18 cellular contexts compared by ENCODE assay signal in the genomic region with DNA sequence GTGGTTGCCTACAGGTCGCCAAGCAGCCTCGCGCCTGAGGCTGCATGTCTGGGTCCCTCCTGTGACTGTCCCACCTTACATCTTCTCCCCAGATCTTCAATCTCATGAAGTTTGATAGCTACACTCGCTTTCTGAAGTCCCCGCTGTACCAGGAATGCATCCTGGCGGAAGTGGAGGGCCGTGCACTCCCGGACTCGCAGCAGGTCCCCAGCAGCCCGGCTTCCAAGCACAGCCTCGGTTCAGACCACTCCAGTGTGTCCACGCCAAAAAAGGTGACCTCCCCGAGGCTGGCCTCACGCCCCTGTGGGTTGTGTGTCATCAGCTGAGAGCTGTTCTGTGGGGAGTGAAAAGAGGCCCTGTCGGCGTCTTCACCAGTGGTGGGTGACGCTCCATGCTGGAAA. TPM values are rescaled to one million over a fixed set of nuclear protein-coding genes. Genes with fewer than 3 reads are reported as not detected.
DNase-seq lines count a peak whose midpoint lies in the region; FAIRE-seq and TF ChIP-seq lines count a peak whose summit lies in the region.
"Had no signal": no experiment of that assay in that cellular context is flagged by ENCODE, and none has a peak within 500 bp of the region (broad histone marks: within the 10 kb centered on the region; RNA-seq: fewer than 3 reads in every experiment).

No MANE protein-coding gene starts in this region.

- WGBS in suprapubic skin: 96% methylated on average over 17 of the region's 17 CpGs
- 95% methylated on average over 17 of the region's 17 CpGs for WGBS in mesenchymal stem cell

- TF ChIP-seq CTCF in WERI-Rb-1 (IDR thresholded peaks at IDR 0.05; ENCODE audit: low read depth, low read length) (no peak), kidney (IDR thresholded peaks at IDR 0.05; ENCODE audit: borderline replicate concordance, extremely low read depth, insufficient read depth) (no peak), suprapubic skin (IDR thresholded peaks at IDR 0.05) (no peak)

- no peak overlapping the region for H3K27ac ChIP-seq in WERI-Rb-1
- H3K27ac ChIP-seq in kidney (ENCODE audit: low read depth in 2 of 2, low read length in 2 of 2): no peak overlapping the region
- H3K27ac ChIP-seq in suprapubic skin: no peak overlapping the region
- no peak overlapping the region for H3K27ac ChIP-seq in mesenchymal stem cell (ENCODE audit: low read length, poor library complexity, severe bottlenecking)

- no peak overlapping the region for H4K8ac ChIP-seq in mesenchymal stem cell (ENCODE audit: low read length)

- H3K27ac Mint-ChIP-seq in activated naive CD4-positive, alpha-beta T cell treated with anti-CD3 and anti-CD28 coated beads, Interleukin-2, amount 10 ng/mL, durations not matched to agents 7 days and 5 days: no peak overlapping the region

- intact Hi-C loops in kidney (cut with DNase I): no loop called here

- CTCF ChIA-PET in activated naive CD4-positive, alpha-beta T cell treated with anti-CD3 and anti-CD28 coated beads, Interleukin-2, amount 10 ng/mL, durations not matched to agents 7 days and 5 days (lab: Charles Lee): no interaction called here

- no peak overlapping the region for H2BK15ac ChIP-seq in mesenchymal stem cell (ENCODE audit: low read depth, poor library complexity, severe bottlenecking)

- no peak overlapping the region for H2AFZ ChIP-seq in mesenchymal stem cell (ENCODE audit: low read depth, low read length)

- H3K9me3 ChIP-seq in WERI-Rb-1 (ENCODE audit: severe bottlenecking) (no peaks in the 10 kb centered on the region), kidney (ENCODE audit: control insufficient read depth in 1 of 2, low read length in 2 of 2) (no peaks in the 10 kb centered on the region), suprapubic skin (no peaks in the 10 kb centered on the region), mesenchymal stem cell (ENCODE audit: control insufficient read depth, low read length) (no peaks in the 10 kb centered on the region)

- no peaks in the 10 kb centered on the region for H3K27me3 ChIP-seq in WERI-Rb-1 (ENCODE audit: insufficient read depth, low read depth, severe bottlenecking)
- H3K27me3 ChIP-seq in suprapubic skin: no peaks in the 10 kb centered on the region
- H3K27me3 ChIP-seq in mesenchymal stem cell (ENCODE audit: control insufficient read depth in 1 of 2, insufficient read depth in 1 of 2, low read length in 2 of 2): no peaks in the 10 kb centered on the region

- no peak overlapping the region for H3K4me2 ChIP-seq in mesenchymal stem cell (ENCODE audit: low read length, poor library complexity, severe bottlenecking)

- no peaks in the 10 kb centered on the region for H3K36me3 Mint-ChIP-seq in activated naive CD4-positive, alpha-beta T cell treated with anti-CD3 and anti-CD28 coated beads, Interleukin-2, amount 10 ng/mL, durations not matched to agents 7 days and 5 days

- no peak for TF ChIP-seq POLR2A in suprapubic skin (IDR thresholded peaks at IDR 0.05)

- no peak for FAIRE-seq in kidney (lab: Jason Lieb, UNC)

- no peaks in the 10 kb centered on the region for H3K4me1 Mint-ChIP-seq in activated naive CD4-positive, alpha-beta T cell treated with anti-CD3 and anti-CD28 coated beads, Interleukin-2, amount 10 ng/mL, durations not matched to agents 7 days and 5 days

- no peaks in the 10 kb centered on the region for H3K9me3 Mint-ChIP-seq in activated naive CD4-positive, alpha-beta T cell treated with anti-CD3 and anti-CD28 coated beads, Interleukin-2, amount 10 ng/mL, durations not matched to agents 7 days and 5 days

- H3K4me3 ChIP-seq in WERI-Rb-1 (ENCODE audit: low read depth, low read length): no peak overlapping the region
- no peak overlapping the region for H3K4me3 ChIP-seq in kidney (ENCODE audit: low read length in 2 of 2)
- H3K4me3 ChIP-seq in suprapubic skin: no peak overlapping the region
- no peak overlapping the region for H3K4me3 ChIP-seq in mesenchymal stem cell (ENCODE audit: insufficient read depth in 1 of 2, low read depth in 1 of 2, low read length in 2 of 2)

- H3K36me3 ChIP-seq in WERI-Rb-1: peaks cover 37% of the 10 kb centered on the region
- peaks cover 10 to 23% of the 10 kb centered on the region in 2 donors for H3K36me3 ChIP-seq in kidney (ENCODE audit: control insufficient read depth in 1 of 2, insufficient read depth in 2 of 2, low read length in 2 of 2)
- H3K36me3 ChIP-seq in suprapubic skin: peaks cover 65% of the 10 kb centered on the region
- H3K36me3 ChIP-seq in mesenchymal stem cell (ENCODE audit: control insufficient read depth in 1 of 2, insufficient read depth in 2 of 2, low read depth in 1 of 2, low read length in 2 of 2): peaks cover 27 to 64% of the 10 kb centered on the region in 2 experiments

- no peak overlapping the region for H3K18ac ChIP-seq in mesenchymal stem cell (ENCODE audit: low read depth in 1 of 2, low read length in 2 of 2)

- no peak overlapping the region for H2BK120ac ChIP-seq in mesenchymal stem cell (ENCODE audit: low read depth, low read length)

- H2BK12ac ChIP-seq in mesenchymal stem cell (ENCODE audit: low read length in 2 of 2): no peak overlapping the region

- no peaks in the 10 kb centered on the region for H3K4me1 ChIP-seq in kidney (ENCODE audit: control insufficient read depth in 1 of 2, insufficient read depth in 1 of 2, low read depth in 1 of 2, low read length in 2 of 2)
- no peaks in the 10 kb centered on the region for H3K4me1 ChIP-seq in suprapubic skin
- peaks cover 16% of the 10 kb centered on the region for H3K4me1 ChIP-seq in mesenchymal stem cell (ENCODE audit: control insufficient read depth, insufficient read depth, low read depth, low read length)

- H3K27me3 Mint-ChIP-seq in activated naive CD4-positive, alpha-beta T cell treated with anti-CD3 and anti-CD28 coated beads, Interleukin-2, amount 10 ng/mL, durations not matched to agents 7 days and 5 days: no peaks in the 10 kb centered on the region

- H3K9ac ChIP-seq in kidney (ENCODE audit: low read length in 2 of 2): no peak overlapping the region
- H3K9ac ChIP-seq in mesenchymal stem cell (ENCODE audit: low read length): no peak overlapping the region

- DNase-seq in activated naive CD4-positive, alpha-beta T cell treated with anti-CD3 and anti-CD28 coated beads, Interleukin-2, amount 50 U/mL, for 16 hours: peak; percentile 6
- DNase-seq in activated naive CD4-positive, alpha-beta T cell treated with anti-CD3 and anti-CD28 coated beads, Interleukin-2, amount 10 ng/mL, durations not matched to agents 7 days and 5 days: no peak
- DNase-seq in WERI-Rb-1: peak; percentile 3
- DNase-seq in kidney: peak; percentile 55
- DNase-seq in suprapubic skin (ENCODE audit: low spot score in 2 of 2): peak; percentile 50 to 62
- DNase-seq in NOMO-1 treated with DMSO at 0.1 percent for 48 hours (lab: John Stamatoyannopoulos, UW; ENCODE audit: unreplicated experiment): no peak
- no peak for DNase-seq in mesenchymal stem cell
- DNase-seq in SIG-M5 (lab: John Stamatoyannopoulos, UW): no peak
- DNase-seq: 8988T, C1 segment of cervical spinal cord, EL, H7, Karpas-422, NCI-H1105 treated with DMSO at 0.1 percent for 48 hours, NCI-H187 treated with DMSO at 0.1 percent for 48 hours, NCI-H2171, NCI-H774 had no signal

- no peak overlapping the region for H2AK5ac ChIP-seq in mesenchymal stem cell (ENCODE audit: low read length, severe bottlenecking)

- no peak for TF ChIP-seq EP300 in suprapubic skin (IDR thresholded peaks at IDR 0.05)

- no peak overlapping the region for H3K4me3 Mint-ChIP-seq in activated naive CD4-positive, alpha-beta T cell treated with anti-CD3 and anti-CD28 coated beads, Interleukin-2, amount 10 ng/mL, durations not matched to agents 7 days and 5 days

- no peak overlapping the region for H4K91ac ChIP-seq in mesenchymal stem cell (ENCODE audit: low read length)

- no peak overlapping the region for H3K4ac ChIP-seq in mesenchymal stem cell (ENCODE audit: low read depth in 1 of 2, low read length in 2 of 2)

- no peak overlapping the region for H3K14ac ChIP-seq in mesenchymal stem cell (ENCODE audit: low read length in 2 of 2)

- no peak overlapping the region for H3K23ac ChIP-seq in mesenchymal stem cell (ENCODE audit: low read length in 2 of 2)

- no peak overlapping the region for H2BK5ac ChIP-seq in mesenchymal stem cell (ENCODE audit: low read depth, low read length, poor library complexity, severe bottlenecking)

- H3K79me1 ChIP-seq in mesenchymal stem cell (replicated peaks; ENCODE audit: low read length, poor library complexity, severe bottlenecking): peaks cover 11% of the 10 kb centered on the region

RNA-seq across cellular contexts. Expression of a gene that starts 24.9 kb away (rescaled TPM):
- total RNA-seq in kidney: 1.6 TPM
- polyA plus RNA-seq in kidney (ENCODE audit: insufficient read depth, low read depth, low replicate concordance): 0.86 TPM
- total RNA-seq in suprapubic skin: not detected
- polyA plus RNA-seq in mesenchymal stem cell (2013, experiment 1 of 2): 0.10 TPM
- polyA plus RNA-seq in mesenchymal stem cell (2013, experiment 2 of 2): 0.01 TPM
- total RNA-seq: NCI-H460 had no signal

RNA-seq across cellular contexts. Expression of a gene that starts 46.3 kb away (rescaled TPM):
- total RNA-seq in kidney (7.0 TPM), suprapubic skin (10 to 100 TPM in 1 of 4 donors, 1 to 10 TPM in 3; 1.7 to 11.2 (median 2.6) TPM)
- polyA plus RNA-seq in kidney (ENCODE audit: insufficient read depth, low read depth, low replicate concordance): 1.2 TPM
- not detected for polyA plus RNA-seq in mesenchymal stem cell (2013, experiment 1 of 2)
- not detected for polyA plus RNA-seq in mesenchymal stem cell (2013, experiment 2 of 2)

Comparison
In these comparisons a context has a peak if more than half of its experiments do, and no peak if none do; other contexts are left out.
1. DNase-seq: peak in activated naive CD4-positive, alpha-beta T cell treated with anti-CD3 and anti-CD28 coated beads, Interleukin-2, amount 50 U/mL, for 16 hours (single experiment), WERI-Rb-1 (single experiment), kidney (single experiment) and suprapubic skin (2 of 2); none in activated naive CD4-positive, alpha-beta T cell treated with anti-CD3 and anti-CD28 coated beads, Interleukin-2, amount 10 ng/mL, durations not matched to agents 7 days and 5 days (single experiment), NOMO-1 treated with DMSO at 0.1 percent for 48 hours (single experiment), mesenchymal stem cell (single experiment) and SIG-M5 (single experiment).